ENCODE assay signal across 11 cellular contexts in genomic region chr2:134391751-134392160, GRCh38.
DNase-seq lines count a peak whose midpoint lies in the region; ATAC-seq, FAIRE-seq and TF ChIP-seq lines count a peak whose summit lies in the region.
"Had no signal": no experiment of that assay in that cellular context is flagged by ENCODE, and none has a peak within 500 bp of the region (broad histone marks: within the 10 kb centered on the region; RNA-seq: fewer than 3 reads in every experiment).

No MANE protein-coding gene starts in this region.

- TF ChIP-seq CTCF in bronchial epithelial cell (IDR thresholded peaks at IDR 0.05; ENCODE audit: insufficient read depth, low read length, severe bottlenecking) (no peak), ovary (IDR thresholded peaks at IDR 0.05) (no peak)
- no peak for TF ChIP-seq CTCF in CD8-positive, alpha-beta T cell (IDR thresholded peaks at IDR 0.05)

- H3K27ac ChIP-seq in ovary: no peak overlapping the region
- no peak overlapping the region for H3K27ac ChIP-seq in CD8-positive, alpha-beta T cell (ENCODE audit: low read depth, low read length)

- H3K4me3 ChIP-seq in bronchial epithelial cell (ENCODE audit: low read depth, low read length): no peak overlapping the region
- H3K4me3 ChIP-seq in ovary: no peak overlapping the region
- H3K4me3 ChIP-seq in CD8-positive, alpha-beta T cell (ENCODE audit: low read depth, low read length): no peak overlapping the region

- no peak overlapping the region for H3K4me3 Mint-ChIP-seq in CD8-positive, alpha-beta T cell

- FAIRE-seq in GM12891 (lab: Jason Lieb, UNC): peak; percentile 83
- peak; percentile 96 for FAIRE-seq in bronchial epithelial cell (lab: Jason Lieb, UNC)
- FAIRE-seq: G401.6 had no signal

- H3K4me1 ChIP-seq in ovary (ENCODE audit: insufficient read depth): peaks cover 8% of the 10 kb centered on the region
- H3K4me1 ChIP-seq in CD8-positive, alpha-beta T cell (ENCODE audit: insufficient read depth, low read length): peaks cover 8% of the 10 kb centered on the region

- TF ChIP-seq POLR2A in GM12891 (IDR thresholded peaks at IDR 0.05; ENCODE audit: low read depth, low read length) (no peak), ovary (IDR thresholded peaks at IDR 0.05) (no peak)

- no peak overlapping the region for H3K27ac Mint-ChIP-seq in CD8-positive, alpha-beta T cell

- DNase-seq in GM12891 (ENCODE audit: insufficient read length, low spot score) (no peak), bronchial epithelial cell (ENCODE audit: low read depth) (peak; percentile 86), GOT3 (lab: John Stamatoyannopoulos, UW) (no peak), EL (no peak), ovary (no peak)
- no peak for DNase-seq in CD8-positive, alpha-beta T cell
- DNase-seq: activated effector memory CD4-positive, alpha-beta T cell treated with anti-CD3 and anti-CD28 coated beads, Interleukin-2, amount 50 U/mL, for 16 hours; NCI-H774 had no signal

- peaks cover 13% of the 10 kb centered on the region for H3K4me1 Mint-ChIP-seq in CD8-positive, alpha-beta T cell (ENCODE audit: low read depth)

- POLR2A ChIA-PET in CD8-positive, alpha-beta T cell (lab: Charles Lee): interaction anchor here (0.7 kb wide), 1 partner anchor 20 kb away, joined by 3 read pairs; no protein-coding TSS in a partner anchor

- H3K27me3 Mint-ChIP-seq in CD8-positive, alpha-beta T cell (ENCODE audit: low read depth): no peaks in the 10 kb centered on the region

- H3K27me3 ChIP-seq in bronchial epithelial cell (ENCODE audit: control insufficient read depth, insufficient read depth, low read length) (no peaks in the 10 kb centered on the region), ovary (no peaks in the 10 kb centered on the region)
- no peaks in the 10 kb centered on the region for H3K27me3 ChIP-seq in CD8-positive, alpha-beta T cell (ENCODE audit: insufficient read depth, low read length)

- peaks cover 23% of the 10 kb centered on the region for H3K36me3 Mint-ChIP-seq in CD8-positive, alpha-beta T cell

- peak; percentile 88 for ATAC-seq in GM21447 (IDR thresholded peaks at IDR 0.05; ENCODE audit: unreplicated experiment)
- peak; percentile 71 for ATAC-seq in HG03457 (IDR thresholded peaks at IDR 0.05; ENCODE audit: unreplicated experiment)
- ATAC-seq in CD8-positive, alpha-beta T cell: no peak

- TF ChIP-seq EP300 in ovary (IDR thresholded peaks at IDR 0.05): no peak

- H3K9me3 Mint-ChIP-seq in CD8-positive, alpha-beta T cell: no peaks in the 10 kb centered on the region

- H3K36me3 ChIP-seq in bronchial epithelial cell (ENCODE audit: control insufficient read depth, insufficient read depth, low read length) (no peaks in the 10 kb centered on the region), ovary (no peaks in the 10 kb centered on the region)
- no peaks in the 10 kb centered on the region for H3K36me3 ChIP-seq in CD8-positive, alpha-beta T cell (ENCODE audit: insufficient read depth, low read length)

- 92 to 93% (median 93%) methylated on average over 2 of the region's 2 CpGs for WGBS in ovary, 3 donors

- no peaks in the 10 kb centered on the region for H3K9me3 ChIP-seq in ovary
- H3K9me3 ChIP-seq in CD8-positive, alpha-beta T cell (ENCODE audit: low read length): no peaks in the 10 kb centered on the region

- intact Hi-C loops in ovary (cut with DNase I): no loop called here
- intact Hi-C loops in CD8-positive, alpha-beta T cell (cut with DNase I, micrococcal nuclease): no loop called here

- CTCF ChIA-PET in CD8-positive, alpha-beta T cell (lab: Charles Lee): interaction anchor here (1.0 kb wide), 1 partner anchor 273 kb away, joined by 3 read pairs; no protein-coding TSS in a partner anchor

TF ChIP-seq in GM12891, 5 proteins besides CTCF, POLR2A, EP300 and RAD21:
- TF ChIP-seq PAX5 (IDR thresholded peaks at IDR 0.05; ENCODE audit: insufficient read depth, low read length, severe bottlenecking) (no peak), POU2F2 (IDR thresholded peaks at IDR 0.05; ENCODE audit: low read depth, low read length) (no peak), SPI1 (IDR thresholded peaks at IDR 0.05; ENCODE audit: low read depth, low read length) (no peak), TAF1 (IDR thresholded peaks at IDR 0.05; ENCODE audit: low read depth, low read length) (no peak), POLR2AphosphoS5 (IDR thresholded peaks at IDR 0.05; ENCODE audit: low read depth, low read length) (no peak)
